In genomic region chr22:19175602-19176174, GRCh38 we compare ENCODE assay signal across 1 cellular context.
TF ChIP-seq lines count a peak whose summit lies in the region.

No MANE protein-coding gene starts in this region.

TF ChIP-seq in SK-N-SH treated with all-trans-retinoic acid at 6 μM for 48 hours, 23 proteins besides CTCF, POLR2A, EP300 and RAD21 (continued from another document):
- TF ChIP-seq POU6F1 (CRISPR knock-in tag; IDR thresholded peaks at IDR 0.05; ENCODE audit: borderline replicate concordance, low read depth) = no peak
